ENCODE assay signal across 9 cellular contexts in genomic region chr6:78845567-78845966, GRCh38.
"Had no signal": no experiment of that assay in that cellular context is flagged by ENCODE, and none has a peak within 500 bp of the region (broad histone marks: within the 10 kb centered on the region; RNA-seq: fewer than 3 reads in every experiment).

No MANE protein-coding gene starts in this region.

- H3K4me3 ChIP-seq: GM23248, HAP-1, K562 had no signal

- H3K27ac ChIP-seq: GM23248 had no signal

- DNase-seq: GM23248, GOT3, H7, HFFc6, IMR-90, KG1 had no signal

- H3K9me3 ChIP-seq: HAP-1 had no signal

- ATAC-seq: HCT116, K562 had no signal

- H3K9ac ChIP-seq: GM23248 had no signal

- H3K36me3 ChIP-seq: HAP-1 had no signal

- H2AFZ ChIP-seq: GM23248 had no signal
